In the genomic region with DNA sequence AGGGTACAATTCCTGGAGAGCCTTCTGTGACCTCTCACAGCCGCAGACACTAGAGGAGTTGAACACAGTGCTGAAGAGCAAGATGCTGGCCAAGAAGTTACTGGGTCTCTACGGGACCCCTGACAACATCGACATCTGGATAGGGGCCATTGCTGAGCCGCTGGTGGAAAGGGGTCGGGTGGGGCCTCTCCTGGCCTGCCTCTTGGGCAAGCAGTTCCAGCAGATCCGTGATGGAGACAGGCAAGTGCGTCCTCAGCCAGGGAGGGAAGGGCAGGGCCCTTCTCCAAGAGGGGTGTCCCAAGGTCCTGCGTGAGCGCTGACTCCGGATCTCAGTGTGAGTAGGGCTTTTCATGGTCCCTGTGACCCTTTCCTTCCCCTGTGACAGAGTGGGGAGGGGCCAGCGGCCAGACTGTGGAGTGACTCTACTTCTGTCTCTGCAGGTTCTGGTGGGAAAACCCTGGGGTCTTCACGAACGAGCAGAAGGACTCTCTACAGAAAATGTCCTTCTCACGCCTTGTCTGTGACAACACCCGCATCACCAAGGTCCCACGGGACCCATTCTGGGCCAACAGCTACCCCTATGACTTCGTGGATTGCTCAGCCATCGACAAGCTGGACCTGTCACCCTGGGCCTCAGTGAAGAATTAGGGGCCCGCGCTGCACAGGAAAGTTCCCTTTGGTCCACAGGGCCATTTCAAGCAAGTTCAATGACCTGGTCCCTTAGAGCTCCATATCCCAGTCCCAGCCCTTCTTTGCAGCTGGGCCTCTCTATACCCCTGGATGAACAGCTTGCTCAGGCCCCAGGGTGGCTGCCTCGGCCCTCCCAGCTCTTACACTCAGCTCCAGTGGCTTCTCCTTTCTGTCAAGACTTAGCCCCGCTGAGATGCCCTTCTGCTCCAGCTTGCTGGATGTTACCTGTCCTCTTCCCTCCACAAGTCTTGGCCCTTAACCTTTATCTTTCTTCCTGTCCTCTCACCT, we compare ENCODE assay signal across 24 cellular contexts. TPM values are rescaled to one million over a fixed set of nuclear protein-coding genes. Genes with fewer than 3 reads are reported as not detected.
"Had no signal": no experiment of that assay in that cellular context is flagged by ENCODE, and none has a peak within 500 bp of the region (broad histone marks: within the 10 kb centered on the region; RNA-seq: fewer than 3 reads in every experiment).

No MANE protein-coding gene starts in this region.

- H3K4me3 ChIP-seq: body of pancreas, cardiac muscle cell, thoracic aorta, upper lobe of left lung had no signal

- H3K27ac Mint-ChIP-seq: activated naive CD8-positive, alpha-beta T cell treated with anti-CD3 and anti-CD28 coated beads, Interleukin-2, amount 50 U/mL, for 24 hours; activated T-helper 1 cell treated with anti-CD3 and anti-CD28 coated beads, Interleukin-12 subunit alpha, Interleukin-12 subunit beta, Interleukin-2, Interleukin-4 antibody, amounts not matched to agents 30 ng/mL and 10 ng/mL and 1 ng/mL, durations not matched to agents 14 hours and 24 hours and 36 hours; natural killer cell treated with Interleukin-12 subunit alpha and Interleukin-12 subunit beta and Interleukin-15 and Interleukin-18, amount 100 ng/mL, for 72 hours; T-helper 1 cell treated with Interleukin-12 subunit alpha and Interleukin-12 subunit beta and Interleukin-4 antibody, amounts not matched to agents 30 μg/mL and 1 μg/mL, for 36 hours had no signal

- DNase-seq: activated CD4-positive, alpha-beta T cell treated with anti-CD3 and anti-CD28 coated beads for 4 hours; activated CD4-positive, alpha-beta T cell treated with anti-CD3 and anti-CD28 coated beads, Interleukin-2, amount 50 U/mL, for 48 hours; activated CD4-positive, CD25-positive, alpha-beta regulatory T cell; activated gamma-delta T cell; activated naive CD4-positive, alpha-beta T cell treated with anti-CD3 and anti-CD28 coated beads, Interleukin-2, amount 50 U/mL, for 16 hours; activated naive CD8-positive, alpha-beta T cell treated with anti-CD3 and anti-CD28 coated beads, Interleukin-2, amount 50 U/mL, for 24 hours; body of pancreas; effector CD4-positive, alpha-beta T cell; erythroblast; foreskin keratinocyte; left ventricle myocardium superior; nucleus accumbens; stimulated activated CD4-positive, alpha-beta T cell treated with anti-CD3 and anti-CD28 coated beads, Interleukin-4, amount 100 ng/mL, for 1 hour; stimulated activated naive CD4-positive, alpha-beta T cell; T1000; upper lobe of left lung had no signal

- ATAC-seq: activated naive CD8-positive, alpha-beta T cell treated with anti-CD3 and anti-CD28 coated beads, Interleukin-2, amount 50 U/mL, for 24 hours; body of pancreas; foreskin keratinocyte; left ventricle myocardium superior; natural killer cell treated with Interleukin-12 subunit alpha and Interleukin-12 subunit beta and Interleukin-15 and Interleukin-18, amount 100 ng/mL, for 72 hours had no signal

- H3K4me1 ChIP-seq: body of pancreas, foreskin keratinocyte, upper lobe of left lung had no signal

- H3K27ac ChIP-seq: body of pancreas, cardiac muscle cell, foreskin keratinocyte, thoracic aorta, upper lobe of left lung had no signal

- H3K4me1 Mint-ChIP-seq: activated naive CD8-positive, alpha-beta T cell treated with anti-CD3 and anti-CD28 coated beads, Interleukin-2, amount 50 U/mL, for 24 hours had no signal

- H3K36me3 Mint-ChIP-seq: natural killer cell treated with Interleukin-12 subunit alpha and Interleukin-12 subunit beta and Interleukin-15 and Interleukin-18, amount 100 ng/mL, for 72 hours had no signal

- H3K4me3 Mint-ChIP-seq: activated naive CD8-positive, alpha-beta T cell treated with anti-CD3 and anti-CD28 coated beads, Interleukin-2, amount 50 U/mL, for 24 hours; activated T-helper 1 cell treated with anti-CD3 and anti-CD28 coated beads, Interleukin-12 subunit alpha, Interleukin-12 subunit beta, Interleukin-2, Interleukin-4 antibody, amounts not matched to agents 30 ng/mL and 10 ng/mL and 1 ng/mL, durations not matched to agents 14 hours and 24 hours and 36 hours; natural killer cell treated with Interleukin-12 subunit alpha and Interleukin-12 subunit beta and Interleukin-15 and Interleukin-18, amount 100 ng/mL, for 72 hours; T-helper 1 cell treated with Interleukin-12 subunit alpha and Interleukin-12 subunit beta and Interleukin-4 antibody, amounts not matched to agents 30 μg/mL and 1 μg/mL, for 36 hours had no signal

- H3K9me3 Mint-ChIP-seq: activated naive CD8-positive, alpha-beta T cell treated with anti-CD3 and anti-CD28 coated beads, Interleukin-2, amount 50 U/mL, for 24 hours; activated T-helper 1 cell treated with anti-CD3 and anti-CD28 coated beads, Interleukin-12 subunit alpha, Interleukin-12 subunit beta, Interleukin-2, Interleukin-4 antibody, amounts not matched to agents 30 ng/mL and 10 ng/mL and 1 ng/mL, durations not matched to agents 14 hours and 24 hours and 36 hours; natural killer cell treated with Interleukin-12 subunit alpha and Interleukin-12 subunit beta and Interleukin-15 and Interleukin-18, amount 100 ng/mL, for 72 hours; T-helper 1 cell treated with Interleukin-12 subunit alpha and Interleukin-12 subunit beta and Interleukin-4 antibody, amounts not matched to agents 30 μg/mL and 1 μg/mL, for 36 hours had no signal

- H3K27me3 ChIP-seq: body of pancreas, upper lobe of left lung had no signal

- H3K9me3 ChIP-seq: body of pancreas, thoracic aorta, upper lobe of left lung had no signal

- H3K36me3 ChIP-seq: cardiac muscle cell, thoracic aorta, upper lobe of left lung had no signal

RNA-seq across cellular contexts. Expression of a gene that starts 13.1 kb away (rescaled TPM):
- total RNA-seq: activated T-helper 1 cell treated with anti-CD3 and anti-CD28 coated beads, Interleukin-12 subunit alpha, Interleukin-12 subunit beta, Interleukin-2, Interleukin-4 antibody, amounts not matched to agents 30 ng/mL and 10 ng/mL and 1 ng/mL, durations not matched to agents 14 hours and 24 hours and 36 hours; body of pancreas; cardiac muscle cell; foreskin keratinocyte; natural killer cell treated with Interleukin-12 subunit alpha and Interleukin-12 subunit beta and Interleukin-15 and Interleukin-18, amount 100 ng/mL, for 72 hours; renal cortical epithelial cell had no signal
- polyA plus RNA-seq: cardiac muscle cell, foreskin keratinocyte had no signal

RNA-seq across cellular contexts. Expression of a gene that starts 29.3 kb away (rescaled TPM):
- total RNA-seq: activated T-helper 1 cell treated with anti-CD3 and anti-CD28 coated beads, Interleukin-12 subunit alpha, Interleukin-12 subunit beta, Interleukin-2, Interleukin-4 antibody, amounts not matched to agents 30 ng/mL and 10 ng/mL and 1 ng/mL, durations not matched to agents 14 hours and 24 hours and 36 hours; body of pancreas; cardiac muscle cell; cerebellum; foreskin keratinocyte; glomerular endothelial cell; left ventricle myocardium superior; natural killer cell treated with Interleukin-12 subunit alpha and Interleukin-12 subunit beta and Interleukin-15 and Interleukin-18, amount 100 ng/mL, for 72 hours; renal cortical epithelial cell; thoracic aorta; upper lobe of left lung had no signal
- polyA plus RNA-seq: cardiac muscle cell, foreskin keratinocyte had no signal
